In genomic region chr11:86140334-86140733, GRCh38 we compare ENCODE assay signal across 19 cellular contexts.
A peak's percentile ranks its signal among the peaks of the same experiment; 100 is the strongest.
DNase-seq lines count a peak whose midpoint lies in the region; ATAC-seq and TF ChIP-seq lines count a peak whose summit lies in the region.
"Had no signal": no experiment of that assay in that cellular context is flagged by ENCODE, and none has a peak within 500 bp of the region (broad histone marks: within the 10 kb centered on the region; RNA-seq: fewer than 3 reads in every experiment).

No MANE protein-coding gene starts in this region.

- DNase-seq in activated CD4-positive, alpha-beta memory T cell treated with anti-CD3 and anti-CD28 coated beads, Interleukin-2, amount 10 ng/mL, durations not matched to agents 7 days and 5 days: no peak
- DNase-seq in activated CD4-positive, alpha-beta memory T cell treated with anti-CD3 and anti-CD28 coated beads for 36 hours: no peak
- no peak for DNase-seq in effector memory CD8-positive, alpha-beta T cell
- no peak for DNase-seq in stimulated activated effector memory CD8-positive, alpha-beta T cell treated with anti-CD3 and anti-CD28 coated beads, Interleukin-12 subunit alpha, Interleukin-12 subunit beta, amount 100 ng/mL, for 72 hours (ENCODE audit: low spot score in 2 of 2)
- DNase-seq in SKM-1 (lab: John Stamatoyannopoulos, UW; ENCODE audit: unreplicated experiment) (no peak), NCI-H146 treated with DMSO at 0.1 percent for 48 hours (lab: John Stamatoyannopoulos, UW; ENCODE audit: unreplicated experiment) (no peak), OCI-LY7 (ENCODE audit: low spot score) (no peak)
- DNase-seq: activated CD4-positive, alpha-beta T cell treated with anti-CD3 and anti-CD28 coated beads, Interleukin-2, amount 50 U/mL, for 1 hour; activated naive CD4-positive, alpha-beta T cell treated with anti-CD3 and anti-CD28 coated beads, Interleukin-2, amount 50 U/mL, for 16 hours; activated T-cell treated with anti-CD3 and anti-CD28 coated beads for 4 hours; DND-41; kidney; NCI-H2029; NCI-H526 treated with DMSO at 0.1 percent for 48 hours; occipital lobe had no signal

- TF ChIP-seq CTCF in Loucy (conservative IDR thresholded peaks at IDR 0.05; ENCODE audit: low read length) (no peak), OCI-LY7 (conservative IDR thresholded peaks at IDR 0.05; ENCODE audit: low read length) (no peak)

- H3K27ac ChIP-seq in OCI-LY7 (ENCODE audit: low read depth, low read length, poor library complexity, severe bottlenecking): no peak overlapping the region
- H3K27ac ChIP-seq: A549, SJSA1, VCaP had no signal

- no peaks in the 10 kb centered on the region for H3K9me2 ChIP-seq in Loucy (replicated peaks; ENCODE audit: low read depth, low read length)
- no peaks in the 10 kb centered on the region for H3K9me2 ChIP-seq in OCI-LY7 (ENCODE audit: insufficient read depth, low read length)

- H3K9ac ChIP-seq in Loucy (ENCODE audit: low read depth, low read length, poor library complexity, severe bottlenecking): no peak overlapping the region

- H3K4me1 ChIP-seq in Loucy (ENCODE audit: insufficient read depth, low read length, poor library complexity, severe bottlenecking) (peaks cover 48% of the 10 kb centered on the region), OCI-LY7 (ENCODE audit: insufficient read depth, low read length, poor library complexity, severe bottlenecking) (no peaks in the 10 kb centered on the region)

- peaks cover 18% of the 10 kb centered on the region for H3K36me3 Mint-ChIP-seq in activated CD4-positive, alpha-beta memory T cell treated with anti-CD3 and anti-CD28 coated beads, Interleukin-2, amount 10 ng/mL, durations not matched to agents 7 days and 5 days (ENCODE audit: low read depth)
- H3K36me3 Mint-ChIP-seq in activated CD4-positive, alpha-beta memory T cell treated with anti-CD3 and anti-CD28 coated beads for 36 hours: no peaks in the 10 kb centered on the region
- H3K36me3 Mint-ChIP-seq in effector memory CD8-positive, alpha-beta T cell (ENCODE audit: insufficient read depth): peaks cover 5% of the 10 kb centered on the region
- H3K36me3 Mint-ChIP-seq in stimulated activated effector memory CD8-positive, alpha-beta T cell treated with anti-CD3 and anti-CD28 coated beads, Interleukin-12 subunit alpha, Interleukin-12 subunit beta, amount 100 ng/mL, for 72 hours: peaks cover 6% of the 10 kb centered on the region

- no peaks in the 10 kb centered on the region for H3K9me3 ChIP-seq in Loucy (ENCODE audit: insufficient read depth, low read depth, low read length)
- no peaks in the 10 kb centered on the region for H3K9me3 ChIP-seq in OCI-LY7 (ENCODE audit: low read length)
- H3K9me3 ChIP-seq: A549, SJSA1 had no signal

- H3K79me2 ChIP-seq in Loucy (ENCODE audit: insufficient read depth, low read length): no peaks in the 10 kb centered on the region
- H3K79me2 ChIP-seq in OCI-LY7 (ENCODE audit: insufficient read depth, low read depth, low read length): no peaks in the 10 kb centered on the region

- POLR2A ChIA-PET in activated CD4-positive, alpha-beta memory T cell treated with anti-CD3 and anti-CD28 coated beads, Interleukin-2, amount 10 ng/mL, durations not matched to agents 7 days and 5 days (lab: Charles Lee): interaction anchor here (1.0 to 6.8 kb wide), 4 partner anchors 11 to 475 kb away, joined by 3 to 43 read pairs (median 11); partner anchors contain the start of genes CREBZF and PICALM
- POLR2A ChIA-PET in activated CD4-positive, alpha-beta memory T cell treated with anti-CD3 and anti-CD28 coated beads for 36 hours (lab: Charles Lee): no interaction called here
- POLR2A ChIA-PET in OCI-LY7 (lab: Charles Lee): no interaction called here

- H3F3A ChIP-seq in Loucy (ENCODE audit: low read depth): no peaks in the 10 kb centered on the region

- H3K4me2 ChIP-seq in Loucy (ENCODE audit: low read depth, low read length, poor library complexity, severe bottlenecking) (no peak overlapping the region), OCI-LY7 (ENCODE audit: low read length) (no peak overlapping the region)
- H3K4me2 ChIP-seq: A549 had no signal

- BruUV-seq in OCI-LY7 (replicated peaks; lab: Mats Ljungman, UMichigan): no TSS peak

- peaks cover 81% of the 10 kb centered on the region for H3K4me1 Mint-ChIP-seq in activated CD4-positive, alpha-beta memory T cell treated with anti-CD3 and anti-CD28 coated beads, Interleukin-2, amount 10 ng/mL, durations not matched to agents 7 days and 5 days
- H3K4me1 Mint-ChIP-seq in activated CD4-positive, alpha-beta memory T cell treated with anti-CD3 and anti-CD28 coated beads for 36 hours (ENCODE audit: low read depth): peaks cover 54% of the 10 kb centered on the region
- peaks cover 52 to 68% of the 10 kb centered on the region in 2 donors for H3K4me1 Mint-ChIP-seq in effector memory CD8-positive, alpha-beta T cell (ENCODE audit: low read depth in 2 of 2)
- peaks cover 66% of the 10 kb centered on the region for H3K4me1 Mint-ChIP-seq in stimulated activated effector memory CD8-positive, alpha-beta T cell treated with anti-CD3 and anti-CD28 coated beads, Interleukin-12 subunit alpha, Interleukin-12 subunit beta, amount 100 ng/mL, for 72 hours

- CTCF ChIA-PET in activated CD4-positive, alpha-beta memory T cell treated with anti-CD3 and anti-CD28 coated beads, Interleukin-2, amount 10 ng/mL, durations not matched to agents 7 days and 5 days (lab: Charles Lee): interaction anchor here (0.8 kb wide), 1 partner anchor 53 kb away, joined by 3 read pairs; no protein-coding TSS in a partner anchor
- CTCF ChIA-PET in activated CD4-positive, alpha-beta memory T cell treated with anti-CD3 and anti-CD28 coated beads for 36 hours (lab: Charles Lee): no interaction called here
- CTCF ChIA-PET in OCI-LY7 (lab: Charles Lee; ENCODE audit: unreplicated experiment): no interaction called here

- intact Hi-C loops in activated CD4-positive, alpha-beta memory T cell treated with anti-CD3 and anti-CD28 coated beads for 36 hours (cut with micrococcal nuclease): no loop called here
- intact Hi-C loops in OCI-LY7 (cut with micrococcal nuclease; ENCODE audit: unreplicated experiment): no loop called here

- no peak overlapping the region for H3K4me3 ChIP-seq in Loucy (ENCODE audit: low read length, poor library complexity, severe bottlenecking)
- no peak overlapping the region for H3K4me3 ChIP-seq in OCI-LY7 (ENCODE audit: low read depth, low read length, poor library complexity, severe bottlenecking)
- H3K4me3 ChIP-seq: A549, SJSA1 had no signal

- peak overlapping the region; percentile 87 for H3K27ac Mint-ChIP-seq in activated CD4-positive, alpha-beta memory T cell treated with anti-CD3 and anti-CD28 coated beads, Interleukin-2, amount 10 ng/mL, durations not matched to agents 7 days and 5 days
- no peak overlapping the region for H3K27ac Mint-ChIP-seq in activated CD4-positive, alpha-beta memory T cell treated with anti-CD3 and anti-CD28 coated beads for 36 hours
- H3K27ac Mint-ChIP-seq in effector memory CD8-positive, alpha-beta T cell: peak overlapping the region; percentile 79 to 92
- peak overlapping the region; percentile 86 for H3K27ac Mint-ChIP-seq in stimulated activated effector memory CD8-positive, alpha-beta T cell treated with anti-CD3 and anti-CD28 coated beads, Interleukin-12 subunit alpha, Interleukin-12 subunit beta, amount 100 ng/mL, for 72 hours

- H3K27me3 Mint-ChIP-seq in activated CD4-positive, alpha-beta memory T cell treated with anti-CD3 and anti-CD28 coated beads, Interleukin-2, amount 10 ng/mL, durations not matched to agents 7 days and 5 days: no peaks in the 10 kb centered on the region
- H3K27me3 Mint-ChIP-seq in activated CD4-positive, alpha-beta memory T cell treated with anti-CD3 and anti-CD28 coated beads for 36 hours: no peaks in the 10 kb centered on the region
- H3K27me3 Mint-ChIP-seq in effector memory CD8-positive, alpha-beta T cell: no peaks in the 10 kb centered on the region

- no peaks in the 10 kb centered on the region for H4K20me1 ChIP-seq in Loucy (ENCODE audit: insufficient read depth, low read length, poor library complexity, severe bottlenecking)
- no peaks in the 10 kb centered on the region for H4K20me1 ChIP-seq in OCI-LY7 (ENCODE audit: insufficient read depth, low read length)

- H2AFZ ChIP-seq in Loucy (ENCODE audit: low read length): 0 out of 2 replicates have a peak overlapping the region, but pooled peaks have one; percentile 32
- no peak overlapping the region for H2AFZ ChIP-seq in OCI-LY7 (ENCODE audit: low read length)

- H3K4me3 Mint-ChIP-seq in activated CD4-positive, alpha-beta memory T cell treated with anti-CD3 and anti-CD28 coated beads, Interleukin-2, amount 10 ng/mL, durations not matched to agents 7 days and 5 days: no peak overlapping the region
- no peak overlapping the region for H3K4me3 Mint-ChIP-seq in activated CD4-positive, alpha-beta memory T cell treated with anti-CD3 and anti-CD28 coated beads for 36 hours
- peak overlapping the region in 1 of 2 donors; percentile 2 for H3K4me3 Mint-ChIP-seq in effector memory CD8-positive, alpha-beta T cell
- H3K4me3 Mint-ChIP-seq in stimulated activated effector memory CD8-positive, alpha-beta T cell treated with anti-CD3 and anti-CD28 coated beads, Interleukin-12 subunit alpha, Interleukin-12 subunit beta, amount 100 ng/mL, for 72 hours: peak overlapping the region; percentile 20

- no peaks in the 10 kb centered on the region for H3K27me3 ChIP-seq in Loucy (ENCODE audit: insufficient read depth, low read length, poor library complexity, severe bottlenecking)
- H3K27me3 ChIP-seq: SJSA1 had no signal

- no peak for ATAC-seq in effector memory CD8-positive, alpha-beta T cell (replicated peaks)
- no peak for ATAC-seq in stimulated activated effector memory CD8-positive, alpha-beta T cell treated with anti-CD3 and anti-CD28 coated beads, Interleukin-12 subunit alpha, Interleukin-12 subunit beta, amount 100 ng/mL, for 72 hours
- ATAC-seq: A549 had no signal

- peaks cover 15% of the 10 kb centered on the region for H3K9me3 Mint-ChIP-seq in activated CD4-positive, alpha-beta memory T cell treated with anti-CD3 and anti-CD28 coated beads, Interleukin-2, amount 10 ng/mL, durations not matched to agents 7 days and 5 days
- H3K9me3 Mint-ChIP-seq in activated CD4-positive, alpha-beta memory T cell treated with anti-CD3 and anti-CD28 coated beads for 36 hours: no peaks in the 10 kb centered on the region
- no peaks in the 10 kb centered on the region for H3K9me3 Mint-ChIP-seq in effector memory CD8-positive, alpha-beta T cell
- no peaks in the 10 kb centered on the region for H3K9me3 Mint-ChIP-seq in stimulated activated effector memory CD8-positive, alpha-beta T cell treated with anti-CD3 and anti-CD28 coated beads, Interleukin-12 subunit alpha, Interleukin-12 subunit beta, amount 100 ng/mL, for 72 hours

- H3K36me3 ChIP-seq in Loucy (ENCODE audit: insufficient read depth, low read length) (no peaks in the 10 kb centered on the region), OCI-LY7 (ENCODE audit: insufficient read depth, low read length) (no peaks in the 10 kb centered on the region)
- H3K36me3 ChIP-seq: SJSA1 had no signal
